ENCODE assay signal across 8 cellular contexts in the genomic region with DNA sequence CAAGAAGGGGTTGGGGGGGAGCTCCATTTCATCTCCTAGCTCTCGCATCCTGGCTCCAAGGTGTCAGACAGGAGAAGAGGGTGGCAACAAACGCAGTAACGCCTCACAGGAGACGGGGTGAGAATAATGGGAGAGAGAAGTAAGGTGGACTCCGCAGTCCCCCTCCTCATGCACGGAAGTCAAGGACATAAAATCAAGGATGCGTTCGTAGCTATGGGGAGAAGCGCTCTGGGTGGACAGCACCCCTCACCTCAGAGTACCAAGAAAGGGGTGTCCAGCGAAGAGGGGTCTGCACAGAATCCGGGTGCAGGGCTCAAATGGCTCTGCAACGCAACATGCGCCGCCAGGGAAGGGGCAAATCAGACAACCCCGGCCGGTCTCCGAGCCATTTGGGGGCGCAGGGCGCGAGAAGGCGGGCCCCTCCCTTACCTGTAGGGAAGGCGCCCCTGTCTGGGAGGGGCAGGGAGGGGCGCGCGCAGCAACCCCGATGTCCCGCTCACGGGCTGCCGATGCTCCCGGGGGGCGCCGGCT. TPM values are rescaled to one million over a fixed set of nuclear protein-coding genes. Genes with fewer than 3 reads are reported as not detected.
DNase-seq lines count a peak whose midpoint lies in the region; ATAC-seq and TF ChIP-seq lines count a peak whose summit lies in the region.

No MANE protein-coding gene starts in this region.

- H3K27me3 Mint-ChIP-seq in WTC11 (ENCODE audit: low read depth): no peaks in the 10 kb centered on the region
- H3K27me3 Mint-ChIP-seq in progenitor cell of endocrine pancreas: no peaks in the 10 kb centered on the region

- no peaks in the 10 kb centered on the region for H3K9me3 Mint-ChIP-seq in WTC11
- no peaks in the 10 kb centered on the region for H3K9me3 Mint-ChIP-seq in progenitor cell of endocrine pancreas (ENCODE audit: low read depth)

- H3K4me1 Mint-ChIP-seq in WTC11: peaks cover 45% of the 10 kb centered on the region
- peaks cover 16% of the 10 kb centered on the region for H3K4me1 Mint-ChIP-seq in progenitor cell of endocrine pancreas (ENCODE audit: low read depth)

- no peak for DNase-seq in WTC11 (ENCODE audit: low spot score)
- DNase-seq in progenitor cell of endocrine pancreas (ENCODE audit: low spot score, unreplicated experiment): no peak
- no peak for DNase-seq in GF-D8 (lab: John Stamatoyannopoulos, UW)
- no peak for DNase-seq in NCI-H2196 (lab: John Stamatoyannopoulos, UW; ENCODE audit: unreplicated experiment)

- H3K27ac Mint-ChIP-seq in WTC11: peak overlapping the region; percentile 41; the same call in 1 of the 2 replicates
- H3K27ac Mint-ChIP-seq in progenitor cell of endocrine pancreas: peak overlapping the region; percentile 86

- CTCF ChIA-PET in WTC11 (lab: Charles Lee): interaction anchor here (0.5 to 5.0 kb wide), 40 partner anchors 8 to 400 kb away, joined by 3 to 32 read pairs (median 6); partner anchors contain the start of genes ASB16, FAM171A2, G6PC3 and GRN

- POLR2A ChIA-PET in WTC11 (lab: Charles Lee): interaction anchor here (0.5 to 1.7 kb wide), 17 partner anchors 10 to 898 kb away, joined by 3 to 9 read pairs (median 4); partner anchors contain the start of gene LSM12

- ATAC-seq in GM18868 (IDR thresholded peaks at IDR 0.05; ENCODE audit: unreplicated experiment) (peak; percentile 16), HG02885 (IDR thresholded peaks at IDR 0.05; ENCODE audit: poor library complexity, unreplicated experiment) (peak; percentile 30), WTC11 (no peak), esophagus mucosa (peak; percentile 3), HG02798 (IDR thresholded peaks at IDR 0.05; ENCODE audit: poor library complexity, unreplicated experiment) (no peak)

- TF ChIP-seq CTCF in WTC11 (IDR thresholded peaks at IDR 0.05) (no peak), progenitor cell of endocrine pancreas (IDR thresholded peaks at IDR 0.05; ENCODE audit: unreplicated experiment) (no peak)

- H3K36me3 Mint-ChIP-seq in WTC11 (no peaks in the 10 kb centered on the region), progenitor cell of endocrine pancreas (ENCODE audit: insufficient read depth) (no peaks in the 10 kb centered on the region)

- peak overlapping the region; percentile 91 for H3K4me3 Mint-ChIP-seq in WTC11
- peak overlapping the region; percentile 83 for H3K4me3 Mint-ChIP-seq in progenitor cell of endocrine pancreas (ENCODE audit: low read depth)

TF ChIP-seq in WTC11, 78 proteins besides CTCF, POLR2A, EP300 and RAD21:
- no peak for TF ChIP-seq SMAD4 (CRISPR knock-in tag; IDR thresholded peaks at IDR 0.05)
- TF ChIP-seq FOXJ3 (CRISPR knock-in tag; IDR thresholded peaks at IDR 0.05; ENCODE audit: borderline replicate concordance): no peak
- no peak for TF ChIP-seq NR2C2 (CRISPR knock-in tag; IDR thresholded peaks at IDR 0.05)
- TF ChIP-seq OVOL2 (CRISPR knock-in tag; IDR thresholded peaks at IDR 0.05; ENCODE audit: borderline replicate concordance): no peak
- TF ChIP-seq PRRX2 (CRISPR knock-in tag; IDR thresholded peaks at IDR 0.05): no peak
- TF ChIP-seq NR3C1 (CRISPR knock-in tag; conservative IDR thresholded peaks at IDR 0.05; ENCODE audit: low read depth): no peak
- TF ChIP-seq ATF6 (CRISPR knock-in tag; IDR thresholded peaks at IDR 0.05): no peak
- no peak for TF ChIP-seq ZSCAN18 (CRISPR knock-in tag; IDR thresholded peaks at IDR 0.05)
- no peak for TF ChIP-seq JAZF1 (CRISPR knock-in tag; IDR thresholded peaks at IDR 0.05)
TF ChIP-seq in WTC11: peak in this region for 0.

RNA-seq across cellular contexts. Expression of gene HDAC5, which starts 0.6 kb away (rescaled TPM):
- total RNA-seq in WTC11 (2021) (54.0 to 61.6 TPM (median 59.0 TPM) in 3 replicates), esophagus mucosa (32.0 TPM), progenitor cell of endocrine pancreas (39.0 and 41.3 TPM in 2 replicates)

RNA-seq across cellular contexts. Expression of gene HROB, which starts 18.8 kb away (rescaled TPM):
- total RNA-seq in WTC11 (2021) (22.4 to 23.9 TPM (median 23.7 TPM) in 3 replicates), esophagus mucosa (6.3 TPM), progenitor cell of endocrine pancreas (10.1 and 12.8 TPM in 2 replicates)

RNA-seq across cellular contexts. Expression of gene ASB16, which starts 47.6 kb away (rescaled TPM):
- total RNA-seq in WTC11 (2021) (0.11 to 0.23 TPM (median 0.14 TPM) in 3 replicates), esophagus mucosa (not detected), progenitor cell of endocrine pancreas (0.49 and 0.89 TPM in 2 replicates)

RNA-seq across cellular contexts. Expression of gene G6PC3, which starts 52.4 kb away (rescaled TPM):
- total RNA-seq in WTC11 (2021) (121 to 122 TPM (median 121 TPM) in 3 replicates), esophagus mucosa (24.0 TPM), progenitor cell of endocrine pancreas (57.3 and 58.7 TPM in 2 replicates)

RNA-seq across cellular contexts. Expression of gene LSM12, which starts 56.4 kb away (rescaled TPM):
- total RNA-seq in WTC11 (2021): 96.8 to 102 TPM (median 98.0 TPM) in 3 replicates
- total RNA-seq in esophagus mucosa: 41.8 TPM
- total RNA-seq in progenitor cell of endocrine pancreas: 54.1 and 55.4 TPM in 2 replicates

Comparison
In these comparisons a context has a peak if more than half of its experiments do, and no peak if none do; other contexts are left out.
1. ATAC-seq: peak in GM18868 (single experiment), HG02885 (single experiment) and esophagus mucosa (single experiment); none in WTC11 (single experiment) and HG02798 (single experiment).